Comparison of ENCODE assay signal across 20 cellular contexts in genomic region chr3:106829206-106829605, GRCh38.
DNase-seq lines count a peak whose midpoint lies in the region; ATAC-seq and TF ChIP-seq lines count a peak whose summit lies in the region.
"Had no signal": no experiment of that assay in that cellular context is flagged by ENCODE, and none has a peak within 500 bp of the region (broad histone marks: within the 10 kb centered on the region; RNA-seq: fewer than 3 reads in every experiment).

No MANE protein-coding gene starts in this region.

- H3K4me3 Mint-ChIP-seq in activated naive CD4-positive, alpha-beta T cell treated with anti-CD3 and anti-CD28 coated beads, Interleukin-2, amount 10 ng/mL, durations not matched to agents 7 days and 5 days: no peak overlapping the region
- H3K4me3 Mint-ChIP-seq in endothelial cell (ENCODE audit: unreplicated experiment): no peak overlapping the region
- H3K4me3 Mint-ChIP-seq: activated naive CD4-positive, alpha-beta T cell treated with anti-CD3 and anti-CD28 coated beads for 36 hours; effector memory CD8-positive, alpha-beta T cell; T-helper 17 cell had no signal

- H3K9ac ChIP-seq in adipocyte (ENCODE audit: low read length): no peak overlapping the region

- no peak overlapping the region for H3K4me3 ChIP-seq in adipocyte (ENCODE audit: low read length)
- H3K4me3 ChIP-seq: thoracic aorta had no signal

- CTCF ChIA-PET in activated naive CD4-positive, alpha-beta T cell treated with anti-CD3 and anti-CD28 coated beads, Interleukin-2, amount 10 ng/mL, durations not matched to agents 7 days and 5 days (lab: Charles Lee): no interaction called here

- no peak for DNase-seq in activated naive CD4-positive, alpha-beta T cell treated with anti-CD3 and anti-CD28 coated beads, Interleukin-2, amount 10 ng/mL, durations not matched to agents 7 days and 5 days
- DNase-seq in activated naive CD4-positive, alpha-beta T cell treated with Interleukin-2 at 50 U/mL for 16 hours: no peak
- DNase-seq in adipocyte (ENCODE audit: low read depth): peak; percentile 13
- peak; percentile 75 for DNase-seq in iris pigment epithelial cell (ENCODE audit: low read depth)
- no peak for DNase-seq in activated effector memory CD4-positive, alpha-beta T cell treated with Interleukin-2 at 50 U/mL for 16 hours
- DNase-seq in amygdala (lab: John Stamatoyannopoulos, UW): no peak
- no peak for DNase-seq in endothelial cell (ENCODE audit: low spot score)
- DNase-seq: 8988T; activated naive CD4-positive, alpha-beta T cell treated with anti-CD3 and anti-CD28 coated beads for 36 hours; effector memory CD8-positive, alpha-beta T cell; KBM-7; midbrain; NK-92 treated with Interleukin-12 subunit alpha and Interleukin-12 subunit beta, amount 100 ng/mL, for 24 hours; nucleus accumbens; stimulated activated CD4-positive, alpha-beta T cell treated with anti-CD3 and anti-CD28 coated beads, Interleukin-4, amount 100 ng/mL, for 24 hours; T-helper 17 cell had no signal

- no peaks in the 10 kb centered on the region for H3K36me3 Mint-ChIP-seq in activated naive CD4-positive, alpha-beta T cell treated with anti-CD3 and anti-CD28 coated beads, Interleukin-2, amount 10 ng/mL, durations not matched to agents 7 days and 5 days
- H3K36me3 Mint-ChIP-seq in endothelial cell (ENCODE audit: low read depth, unreplicated experiment): peaks cover 15% of the 10 kb centered on the region

- no peak for ATAC-seq in HG03457 (IDR thresholded peaks at IDR 0.05; ENCODE audit: unreplicated experiment)
- ATAC-seq: activated CD4-positive, CD25-positive, alpha-beta regulatory T cell treated with anti-CD3 and anti-CD28 coated beads, Interleukin-2, amount 50 U/mL, for 24 hours; effector memory CD8-positive, alpha-beta T cell; Right ventricle myocardium inferior; T-helper 17 cell had no signal

- peaks cover 22% of the 10 kb centered on the region for H3K4me1 ChIP-seq in adipocyte (ENCODE audit: control insufficient read depth, insufficient read depth, low read length)

- H3K27me3 Mint-ChIP-seq in activated naive CD4-positive, alpha-beta T cell treated with anti-CD3 and anti-CD28 coated beads, Interleukin-2, amount 10 ng/mL, durations not matched to agents 7 days and 5 days: no peaks in the 10 kb centered on the region
- peaks cover 1% of the 10 kb centered on the region for H3K27me3 Mint-ChIP-seq in endothelial cell (ENCODE audit: unreplicated experiment)
- H3K27me3 Mint-ChIP-seq: effector memory CD8-positive, alpha-beta T cell had no signal

- H3K4me1 Mint-ChIP-seq in activated naive CD4-positive, alpha-beta T cell treated with anti-CD3 and anti-CD28 coated beads, Interleukin-2, amount 10 ng/mL, durations not matched to agents 7 days and 5 days: peaks cover 14% of the 10 kb centered on the region
- peaks cover 2% of the 10 kb centered on the region for H3K4me1 Mint-ChIP-seq in endothelial cell (ENCODE audit: unreplicated experiment)

- H3K9me3 Mint-ChIP-seq in activated naive CD4-positive, alpha-beta T cell treated with anti-CD3 and anti-CD28 coated beads, Interleukin-2, amount 10 ng/mL, durations not matched to agents 7 days and 5 days: no peaks in the 10 kb centered on the region
- H3K9me3 Mint-ChIP-seq in endothelial cell (ENCODE audit: unreplicated experiment): peaks cover 13% of the 10 kb centered on the region

- no peak for TF ChIP-seq CTCF in endothelial cell (IDR thresholded peaks at IDR 0.05; ENCODE audit: unreplicated experiment)

- H3K27me3 ChIP-seq in adipocyte (replicated peaks; ENCODE audit: control insufficient read depth, insufficient read depth, low read length): no peaks in the 10 kb centered on the region

- no peaks in the 10 kb centered on the region for H3K36me3 ChIP-seq in adipocyte (ENCODE audit: control insufficient read depth, insufficient read depth, low read length, severe bottlenecking)
- H3K36me3 ChIP-seq: thoracic aorta had no signal

- H3K9me3 ChIP-seq in adipocyte (ENCODE audit: control insufficient read depth, low read length): peaks cover 10% of the 10 kb centered on the region

- peak overlapping the region; percentile 25 for H3K27ac Mint-ChIP-seq in activated naive CD4-positive, alpha-beta T cell treated with anti-CD3 and anti-CD28 coated beads, Interleukin-2, amount 10 ng/mL, durations not matched to agents 7 days and 5 days
- H3K27ac Mint-ChIP-seq in endothelial cell (ENCODE audit: unreplicated experiment): no peak overlapping the region
- H3K27ac Mint-ChIP-seq: activated naive CD4-positive, alpha-beta T cell treated with anti-CD3 and anti-CD28 coated beads for 36 hours; effector memory CD8-positive, alpha-beta T cell; T-helper 17 cell had no signal

Comparison
In these comparisons a context has a peak if more than half of its experiments do, and no peak if none do; other contexts are left out.
1. DNase-seq: peak in adipocyte (single experiment) and iris pigment epithelial cell (single experiment); none in activated naive CD4-positive, alpha-beta T cell treated with anti-CD3 and anti-CD28 coated beads, Interleukin-2, amount 10 ng/mL, durations not matched to agents 7 days and 5 days (single experiment), activated naive CD4-positive, alpha-beta T cell treated with Interleukin-2 at 50 U/mL for 16 hours (single experiment), activated effector memory CD4-positive, alpha-beta T cell treated with Interleukin-2 at 50 U/mL for 16 hours (single experiment), amygdala (0 of 56) and endothelial cell (single experiment).